ENCODE assay signal across 8 cellular contexts in genomic region chr3:195260286-195260905, GRCh38. TPM values are rescaled to one million over a fixed set of nuclear protein-coding genes. Genes with fewer than 3 reads are reported as not detected.
DNase-seq lines count a peak whose midpoint lies in the region; ATAC-seq and TF ChIP-seq lines count a peak whose summit lies in the region.

No MANE protein-coding gene starts in this region.

- intact Hi-C loops in thyroid gland (cut with DNase I) = no loop called here

- H3K27me3 ChIP-seq in thyroid gland = no peaks in the 10 kb centered on the region

- H3K36me3 ChIP-seq in thyroid gland = no peaks in the 10 kb centered on the region

- DNase-seq in A172 (ENCODE audit: low spot score) (peak; percentile 34), GM13976 (ENCODE audit: low spot score) (peak; percentile 57), RPMI7951 (ENCODE audit: low read depth) (peak; percentile 13), choroid plexus epithelial cell (ENCODE audit: low read depth) (no peak), lung microvascular endothelial cell (ENCODE audit: low read depth in 2 of 2) (peak; percentile 46 to 75), thyroid gland (peak; percentile 26 to 28)

- in situ Hi-C loops in GM13976 (cut with MboI; ENCODE audit: low sequenced_read_pairs, unreplicated experiment) = loop anchor here (10.0 kb wide), 1 partner anchor 576 kb away; the partner anchor contains the start of gene FAM43A

- H3K9me3 ChIP-seq in thyroid gland = no peaks in the 10 kb centered on the region

- peak; percentile 3 for ATAC-seq in HG03342 (IDR thresholded peaks at IDR 0.05; ENCODE audit: unreplicated experiment)
- no peak for ATAC-seq in HG02610 (IDR thresholded peaks at IDR 0.05; ENCODE audit: unreplicated experiment)

- peaks cover 6 to 19% of the 10 kb centered on the region in 2 donors for H3K4me1 ChIP-seq in thyroid gland

- WGBS in thyroid gland, 2 donors = 23 to 29% methylated on average over 9 to 15 of the region's 41 CpGs

- TF ChIP-seq CTCF in GM13976 (IDR thresholded peaks at IDR 0.05; ENCODE audit: borderline replicate concordance, control extremely low read depth, extremely low read depth, insufficient read depth, missing control alignments) = no peak
- peak; percentile 3 for TF ChIP-seq CTCF in choroid plexus epithelial cell (conservative IDR thresholded peaks at IDR 0.05; ENCODE audit: low read depth, low read length)
- no peak for TF ChIP-seq CTCF in thyroid gland (IDR thresholded peaks at IDR 0.05)

- H3K4me3 ChIP-seq in choroid plexus epithelial cell (ENCODE audit: low read depth, low read length) = peak overlapping the region; percentile 71
- peak overlapping the region in 2 of 3 donors; percentile 57 to 73 for H3K4me3 ChIP-seq in thyroid gland (replicated peaks in 1 of 3)

- no peak for TF ChIP-seq POLR2A in thyroid gland (IDR thresholded peaks at IDR 0.05)

- H3K27ac ChIP-seq in thyroid gland = peak overlapping the region; percentile 47 to 75 (median 63)

RNA-seq across cellular contexts. Expression of gene XXYLT1, which starts 10.6 kb away (rescaled TPM):
- total RNA-seq in A172 (2014; rRNA removed; shearing (Covaris generic)) = 46.6 and 49.1 TPM in 2 replicates
- total RNA-seq in RPMI7951 (2014; rRNA removed; shearing (Covaris generic)) = 24.2 and 24.4 TPM in 2 replicates
- total RNA-seq in lung microvascular endothelial cell (18.7 and 24.6 TPM in 2 replicates), thyroid gland (10 to 100 TPM in 3 of 4 donors, 1 to 10 TPM in 1; 9.8 to 14.6 (median 13.9) TPM)
